Comparison of ENCODE assay signal across 12 cellular contexts in the genomic region with DNA sequence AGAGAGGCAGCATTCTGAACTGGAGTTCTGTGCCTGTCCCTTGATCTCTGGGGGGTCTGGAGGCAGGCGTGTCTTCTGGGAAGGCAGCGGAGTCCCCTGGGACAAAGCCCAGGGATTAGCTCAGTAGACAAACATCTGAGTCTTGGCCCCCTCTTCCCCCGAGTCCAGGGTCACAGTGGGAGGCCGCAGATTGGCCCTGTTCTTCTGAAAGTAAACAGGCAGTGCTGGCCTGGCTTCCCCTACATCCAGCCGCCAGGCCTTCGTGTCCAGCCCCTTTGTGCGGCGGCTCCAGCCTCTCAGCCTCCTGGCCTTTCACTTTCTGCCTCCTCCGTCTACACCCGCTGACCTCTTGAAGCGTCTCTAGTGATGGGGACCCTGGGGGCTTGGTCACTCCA. TPM values are rescaled to one million over a fixed set of nuclear protein-coding genes. Genes with fewer than 3 reads are reported as not detected.
DNase-seq lines count a peak whose midpoint lies in the region; ATAC-seq and TF ChIP-seq lines count a peak whose summit lies in the region.
"Had no signal": no experiment of that assay in that cellular context is flagged by ENCODE, and none has a peak within 500 bp of the region (broad histone marks: within the 10 kb centered on the region; RNA-seq: fewer than 3 reads in every experiment).

No MANE protein-coding gene starts in this region.

- TF ChIP-seq CTCF in GM20000 (IDR thresholded peaks at IDR 0.05; ENCODE audit: extremely low read depth, missing control alignments), result no peak

- peak overlapping the region; percentile 5 for H3K4me3 ChIP-seq in iPS-15b (ENCODE audit: low read depth, low read length)
- H3K4me3 ChIP-seq: lung had no signal

- H3K4me1 ChIP-seq in iPS-15b (ENCODE audit: control insufficient read depth, insufficient read depth, low read length), result peaks cover 9% of the 10 kb centered on the region
- H3K4me1 ChIP-seq: foreskin keratinocyte had no signal

- no peaks in the 10 kb centered on the region for H3K36me3 ChIP-seq in iPS-15b (ENCODE audit: control insufficient read depth, insufficient read depth, low read length)

- H3K27me3 ChIP-seq in iPS-15b (ENCODE audit: control insufficient read depth, insufficient read depth, low read length), result no peaks in the 10 kb centered on the region
- H3K27me3 ChIP-seq: foreskin keratinocyte had no signal

- intact Hi-C loops in posterior vena cava (cut with DNase I), result no loop called here

- no peaks in the 10 kb centered on the region for H3K9me3 ChIP-seq in iPS-15b (ENCODE audit: control insufficient read depth, insufficient read depth, low read length)

- ATAC-seq in GM18868 (IDR thresholded peaks at IDR 0.05; ENCODE audit: unreplicated experiment), result no peak
- ATAC-seq: activated CD8-positive, alpha-beta memory T cell treated with anti-CD3 and anti-CD28 coated beads, Interleukin-2, amount 10 ng/mL, durations not matched to agents 7 days and 5 days; foreskin keratinocyte had no signal

- no peak overlapping the region for H3K9ac ChIP-seq in iPS-15b (ENCODE audit: low read depth, low read length)

- DNase-seq in GM20000 (ENCODE audit: low spot score) (peak; percentile 1), anterior cingulate cortex (lab: John Stamatoyannopoulos, UW) (peak in 44 of 58 donors; percentile 1 to 95 (median 49)), posterior vena cava (ENCODE audit: low spot score) (peak; percentile 88), UCSD-AML1 (lab: John Stamatoyannopoulos, UW; ENCODE audit: unreplicated experiment) (no peak), AG08395 (ENCODE audit: low spot score) (no peak), middle frontal gyrus (ENCODE audit: extremely low spot score, low spot score) (no peak)
- DNase-seq: activated CD8-positive, alpha-beta memory T cell treated with anti-CD3 and anti-CD28 coated beads, Interleukin-2, amount 10 ng/mL, durations not matched to agents 7 days and 5 days; foreskin keratinocyte; NCI-H1694 treated with DMSO at 0.1 percent for 48 hours had no signal

RNA-seq across cellular contexts. Expression of a gene that starts 1.0 kb away (rescaled TPM):
- total RNA-seq in posterior vena cava, result not detected
- total RNA-seq: activated CD8-positive, alpha-beta memory T cell treated with anti-CD3 and anti-CD28 coated beads, Interleukin-2, amount 10 ng/mL, durations not matched to agents 7 days and 5 days; foreskin keratinocyte; lung had no signal

RNA-seq across cellular contexts. Expression of a gene that starts 20.9 kb away (rescaled TPM):
- 10 to 100 TPM; 27.2 to 43.3 TPM for total RNA-seq in posterior vena cava
- total RNA-seq: foreskin keratinocyte had no signal

RNA-seq across cellular contexts. Expression of a gene that starts 54.2 kb away (rescaled TPM):
- 10 to 100 TPM; 19.1 to 37.3 TPM for total RNA-seq in posterior vena cava

Comparison
In these comparisons a context has a peak if more than half of its experiments do, and no peak if none do; other contexts are left out.
1. DNase-seq: peak in GM20000 (single experiment), anterior cingulate cortex (44 of 58) and posterior vena cava (single experiment); none in UCSD-AML1 (single experiment), AG08395 (single experiment) and middle frontal gyrus (single experiment).